ENCODE assay signal across 1 cellular context in the genomic region with DNA sequence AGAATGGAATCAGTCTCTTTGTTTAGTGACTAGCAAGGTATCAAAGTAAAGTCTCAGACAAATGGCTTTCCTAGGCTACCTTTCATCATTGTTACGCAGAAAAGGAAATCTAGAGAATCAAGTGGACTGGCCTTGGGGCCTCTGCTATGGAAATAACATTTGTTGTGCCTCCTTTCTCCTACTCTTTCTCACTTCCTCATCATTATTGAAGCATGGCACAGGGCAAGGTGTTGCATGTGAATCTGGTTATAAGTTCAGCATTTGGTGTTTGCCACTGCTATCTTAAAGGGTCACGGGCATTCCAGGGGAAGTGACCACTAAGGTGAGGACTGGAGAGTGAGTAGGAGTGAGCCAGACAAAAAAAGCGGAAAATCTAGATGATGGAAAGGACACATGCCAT.
TF ChIP-seq lines count a peak whose summit lies in the region.

No MANE protein-coding gene starts in this region.

TF ChIP-seq in GM12878, 131 proteins besides CTCF, POLR2A, EP300 and RAD21:
- TF ChIP-seq, protein P1, sequence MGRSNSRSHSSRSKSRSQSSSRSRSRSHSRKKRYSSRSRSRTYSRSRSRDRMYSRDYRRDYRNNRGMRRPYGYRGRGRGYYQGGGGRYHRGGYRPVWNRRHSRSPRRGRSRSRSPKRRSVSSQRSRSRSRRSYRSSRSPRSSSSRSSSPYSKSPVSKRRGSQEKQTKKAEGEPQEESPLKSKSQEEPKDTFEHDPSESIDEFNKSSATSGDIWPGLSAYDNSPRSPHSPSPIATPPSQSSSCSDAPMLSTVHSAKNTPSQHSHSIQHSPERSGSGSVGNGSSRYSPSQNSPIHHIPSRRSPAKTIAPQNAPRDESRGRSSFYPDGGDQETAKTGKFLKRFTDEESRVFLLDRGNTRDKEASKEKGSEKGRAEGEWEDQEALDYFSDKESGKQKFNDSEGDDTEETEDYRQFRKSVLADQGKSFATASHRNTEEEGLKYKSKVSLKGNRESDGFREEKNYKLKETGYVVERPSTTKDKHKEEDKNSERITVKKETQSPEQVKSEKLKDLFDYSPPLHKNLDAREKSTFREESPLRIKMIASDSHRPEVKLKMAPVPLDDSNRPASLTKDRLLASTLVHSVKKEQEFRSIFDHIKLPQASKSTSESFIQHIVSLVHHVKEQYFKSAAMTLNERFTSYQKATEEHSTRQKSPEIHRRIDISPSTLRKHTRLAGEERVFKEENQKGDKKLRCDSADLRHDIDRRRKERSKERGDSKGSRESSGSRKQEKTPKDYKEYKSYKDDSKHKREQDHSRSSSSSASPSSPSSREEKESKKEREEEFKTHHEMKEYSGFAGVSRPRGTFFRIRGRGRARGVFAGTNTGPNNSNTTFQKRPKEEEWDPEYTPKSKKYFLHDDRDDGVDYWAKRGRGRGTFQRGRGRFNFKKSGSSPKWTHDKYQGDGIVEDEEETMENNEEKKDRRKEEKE (IDR thresholded peaks at IDR 0.05): no peak
- TF ChIP-seq SPI1 (IDR thresholded peaks at IDR 0.05; ENCODE audit: borderline replicate concordance, insufficient read depth, low read depth, low read length): peak; percentile 54; the same call in 1 of the 2 replicates
